Comparison of ENCODE assay signal across 1 cellular context in genomic region chr1:32741417-32742131, GRCh38.
A peak's percentile ranks its signal among the peaks of the same experiment; 100 is the strongest.
TF ChIP-seq lines count a peak whose summit lies in the region.

No MANE protein-coding gene starts in this region.

TF ChIP-seq in K562, 482 proteins besides CTCF, POLR2A, EP300 and RAD21 (continued from another document and continues in another):
- TF ChIP-seq SFPQ (IDR thresholded peaks at IDR 0.05; ENCODE audit: low read depth, low read length) (no peak), XRCC4 (IDR thresholded peaks at IDR 0.05; ENCODE audit: extremely low read depth, insufficient read depth, insufficient read length) (no peak), CCNT2 (IDR thresholded peaks at IDR 0.05; ENCODE audit: borderline replicate concordance, extremely low read depth, insufficient read length, low read depth, low read length) (peak; percentile 81), NR2C2 (CRISPR knock-in tag; IDR thresholded peaks at IDR 0.05) (no peak), NR2C2 (tag; IDR thresholded peaks at IDR 0.05) (peak; percentile 5; the same call in 1 of the 2 replicates), HDAC2 (IDR thresholded peaks at IDR 0.05) (0 out of 2 replicates have a peak, but pooled peaks have one; percentile 10), VEZF1 (CRISPR knock-in tag; IDR thresholded peaks at IDR 0.05) (peak; percentile 96), CBX2 (IDR thresholded peaks at IDR 0.05; ENCODE audit: insufficient read depth, low read length, poor library complexity, severe bottlenecking) (no peak), TCF3 (CRISPR knock-in tag; IDR thresholded peaks at IDR 0.05) (no peak), MTA3 (IDR thresholded peaks at IDR 0.05; ENCODE audit: borderline replicate concordance) (peak; percentile 20; the same call in 1 of the 2 replicates), ARID4B (CRISPR knock-in tag; IDR thresholded peaks at IDR 0.05) (no peak), ZMIZ1 (IDR thresholded peaks at IDR 0.05; ENCODE audit: low read depth in 2 of 2, low read length in 2 of 2) (no peak), SIRT6 (IDR thresholded peaks at IDR 0.05; ENCODE audit: low read depth, low read length) (no peak), ZNF589 (CRISPR knock-in tag; IDR thresholded peaks at IDR 0.05; ENCODE audit: low read depth) (no peak), NRF1 (conservative IDR thresholded peaks at IDR 0.05 in 1 of 2, IDR thresholded peaks at IDR 0.05 in 1 of 2) (0 out of 4 replicates have a peak, but pooled peaks have one; percentile 8 to 11), U2AF1 (optimal IDR thresholded peaks at IDR 0.05; ENCODE audit: low read depth, low read length) (no peak), PTBP1 (IDR thresholded peaks at IDR 0.05; ENCODE audit: low read depth, low read length) (no peak), FOXJ3 (CRISPR knock-in tag; IDR thresholded peaks at IDR 0.05) (no peak), ETV6 (IDR thresholded peaks at IDR 0.05; ENCODE audit: borderline replicate concordance in 1 of 2, low read depth in 2 of 2, low read length in 1 of 2) (no peak), ETV6 (CRISPR knock-in tag; IDR thresholded peaks at IDR 0.05; ENCODE audit: borderline replicate concordance) (no peak), TBL1XR1 (IDR thresholded peaks at IDR 0.05; ENCODE audit: low read length in 2 of 2) (no peak), PCBP1 (IDR thresholded peaks at IDR 0.05; ENCODE audit: low read depth, low read length, poor library complexity, severe bottlenecking) (peak; percentile 75), CC2D1A (IDR thresholded peaks at IDR 0.05) (0 out of 2 replicates have a peak, but pooled peaks have one; percentile 17), RCOR1 (IDR thresholded peaks at IDR 0.05; ENCODE audit: borderline replicate concordance in 1 of 2, low read depth in 2 of 2, low read length in 2 of 2) (peak in 1 of 2 experiments; percentile 40; a peak in 1 of 4 replicates), ZFX (CRISPR knock-in tag; IDR thresholded peaks at IDR 0.05) (peak; percentile 43), PHF8 (IDR thresholded peaks at IDR 0.05; ENCODE audit: borderline replicate concordance, low read length) (peak; percentile 54; the same call in 1 of the 2 replicates), KAT7 (CRISPR knock-in tag; IDR thresholded peaks at IDR 0.05; ENCODE audit: borderline replicate concordance) (0 out of 2 replicates have a peak, but pooled peaks have one; percentile 30)
- TF ChIP-seq, protein P1, sequence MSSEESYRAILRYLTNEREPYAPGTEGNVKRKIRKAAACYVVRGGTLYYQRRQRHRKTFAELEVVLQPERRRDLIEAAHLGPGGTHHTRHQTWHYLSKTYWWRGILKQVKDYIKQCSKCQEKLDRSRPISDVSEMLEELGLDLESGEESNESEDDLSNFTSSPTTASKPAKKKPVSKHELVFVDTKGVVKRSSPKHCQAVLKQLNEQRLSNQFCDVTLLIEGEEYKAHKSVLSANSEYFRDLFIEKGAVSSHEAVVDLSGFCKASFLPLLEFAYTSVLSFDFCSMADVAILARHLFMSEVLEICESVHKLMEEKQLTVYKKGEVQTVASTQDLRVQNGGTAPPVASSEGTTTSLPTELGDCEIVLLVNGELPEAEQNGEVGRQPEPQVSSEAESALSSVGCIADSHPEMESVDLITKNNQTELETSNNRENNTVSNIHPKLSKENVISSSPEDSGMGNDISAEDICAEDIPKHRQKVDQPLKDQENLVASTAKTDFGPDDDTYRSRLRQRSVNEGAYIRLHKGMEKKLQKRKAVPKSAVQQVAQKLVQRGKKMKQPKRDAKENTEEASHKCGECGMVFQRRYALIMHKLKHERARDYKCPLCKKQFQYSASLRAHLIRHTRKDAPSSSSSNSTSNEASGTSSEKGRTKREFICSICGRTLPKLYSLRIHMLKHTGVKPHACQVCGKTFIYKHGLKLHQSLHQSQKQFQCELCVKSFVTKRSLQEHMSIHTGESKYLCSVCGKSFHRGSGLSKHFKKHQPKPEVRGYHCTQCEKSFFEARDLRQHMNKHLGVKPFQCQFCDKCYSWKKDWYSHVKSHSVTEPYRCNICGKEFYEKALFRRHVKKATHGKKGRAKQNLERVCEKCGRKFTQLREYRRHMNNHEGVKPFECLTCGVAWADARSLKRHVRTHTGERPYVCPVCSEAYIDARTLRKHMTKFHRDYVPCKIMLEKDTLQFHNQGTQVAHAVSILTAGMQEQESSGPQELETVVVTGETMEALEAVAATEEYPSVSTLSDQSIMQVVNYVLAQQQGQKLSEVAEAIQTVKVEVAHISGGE (CRISPR knock-in tag; IDR thresholded peaks at IDR 0.05), result peak in 1 of 3 experiments; percentile 41; a peak in 1 of 6 replicates
- TF ChIP-seq, protein P2, sequence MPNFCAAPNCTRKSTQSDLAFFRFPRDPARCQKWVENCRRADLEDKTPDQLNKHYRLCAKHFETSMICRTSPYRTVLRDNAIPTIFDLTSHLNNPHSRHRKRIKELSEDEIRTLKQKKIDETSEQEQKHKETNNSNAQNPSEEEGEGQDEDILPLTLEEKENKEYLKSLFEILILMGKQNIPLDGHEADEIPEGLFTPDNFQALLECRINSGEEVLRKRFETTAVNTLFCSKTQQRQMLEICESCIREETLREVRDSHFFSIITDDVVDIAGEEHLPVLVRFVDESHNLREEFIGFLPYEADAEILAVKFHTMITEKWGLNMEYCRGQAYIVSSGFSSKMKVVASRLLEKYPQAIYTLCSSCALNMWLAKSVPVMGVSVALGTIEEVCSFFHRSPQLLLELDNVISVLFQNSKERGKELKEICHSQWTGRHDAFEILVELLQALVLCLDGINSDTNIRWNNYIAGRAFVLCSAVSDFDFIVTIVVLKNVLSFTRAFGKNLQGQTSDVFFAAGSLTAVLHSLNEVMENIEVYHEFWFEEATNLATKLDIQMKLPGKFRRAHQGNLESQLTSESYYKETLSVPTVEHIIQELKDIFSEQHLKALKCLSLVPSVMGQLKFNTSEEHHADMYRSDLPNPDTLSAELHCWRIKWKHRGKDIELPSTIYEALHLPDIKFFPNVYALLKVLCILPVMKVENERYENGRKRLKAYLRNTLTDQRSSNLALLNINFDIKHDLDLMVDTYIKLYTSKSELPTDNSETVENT (CRISPR knock-in tag; IDR thresholded peaks at IDR 0.05), result 0 out of 2 replicates have a peak, but pooled peaks have one; percentile 12
